ENCODE assay signal across 18 cellular contexts in genomic region chr5:62152394-62153123, GRCh38.
DNase-seq lines count a peak whose midpoint lies in the region; ATAC-seq and TF ChIP-seq lines count a peak whose summit lies in the region.
"Had no signal": no experiment of that assay in that cellular context is flagged by ENCODE, and none has a peak within 500 bp of the region (broad histone marks: within the 10 kb centered on the region; RNA-seq: fewer than 3 reads in every experiment).

No MANE protein-coding gene starts in this region.

- H3K27ac ChIP-seq in dorsolateral prefrontal cortex = peak overlapping the region in 44 of 59 donors; percentile 0 to 79 (median 49)
- no peak overlapping the region for H3K27ac ChIP-seq in MM.1S (ENCODE audit: low read length)
- H3K27ac ChIP-seq: C4-2B, lower lobe of right lung had no signal

- H3K4me1 ChIP-seq in MM.1S (ENCODE audit: low read length) (no peaks in the 10 kb centered on the region), BE2C (no peaks in the 10 kb centered on the region)
- H3K4me1 ChIP-seq: lower lobe of right lung had no signal

- TF ChIP-seq CTCF in dorsolateral prefrontal cortex (IDR thresholded peaks at IDR 0.05 in 54 of 56, conservative IDR thresholded peaks at IDR 0.05 in 2 of 56; ENCODE audit: low read depth in 1 of 56, partially characterized antibody in 56 of 56) (no peak), MM.1S (IDR thresholded peaks at IDR 0.05; ENCODE audit: low read length) (no peak), BE2C (IDR thresholded peaks at IDR 0.05; ENCODE audit: low read depth, low read length) (no peak)

- peaks cover 4% of the 10 kb centered on the region for H3K9me3 Mint-ChIP-seq in stimulated activated effector memory CD8-positive, alpha-beta T cell treated with anti-CD3 and anti-CD28 coated beads, Interleukin-12 subunit alpha, Interleukin-12 subunit beta, amount 100 ng/mL, for 72 hours

- H3K27me3 ChIP-seq in dorsolateral prefrontal cortex (no peaks in the 10 kb centered on the region), MM.1S (replicated peaks; ENCODE audit: insufficient read depth, low read length) (no peaks in the 10 kb centered on the region), BE2C (no peaks in the 10 kb centered on the region)

- H3F3A ChIP-seq in MM.1S (ENCODE audit: insufficient read depth, low read length) = no peaks in the 10 kb centered on the region

- no peak overlapping the region for H3K4me2 ChIP-seq in MM.1S (ENCODE audit: low read depth, low read length)

- no peak overlapping the region for H2AFZ ChIP-seq in MM.1S (ENCODE audit: low read length)

- DNase-seq in LHCN-M2 (ENCODE audit: low read depth) = peak; percentile 81
- DNase-seq in NCI-H2171 treated with DMSO at 0.1 percent for 48 hours (lab: John Stamatoyannopoulos, UW) = peak; percentile 87
- DNase-seq in dorsolateral prefrontal cortex = no peak
- DNase-seq in myocyte (ENCODE audit: low read depth) = peak; percentile 57
- DNase-seq in MM.1S = no peak
- DNase-seq in stimulated activated effector memory CD8-positive, alpha-beta T cell treated with anti-CD3 and anti-CD28 coated beads, Interleukin-12 subunit alpha, Interleukin-12 subunit beta, amount 100 ng/mL, for 72 hours (ENCODE audit: low spot score in 2 of 2) = no peak
- DNase-seq in BE2C = no peak
- DNase-seq: activated CD4-positive, CD25-positive, alpha-beta regulatory T cell; activated CD8-positive, alpha-beta memory T cell treated with anti-CD3 and anti-CD28 coated beads, Interleukin-2, amount 50 U/mL, for 4 hours; lower lobe of right lung; NCI-H1436 treated with DMSO at 0.1 percent for 48 hours; stimulated activated CD4-positive, alpha-beta T cell treated with anti-CD3 and anti-CD28 coated beads, Interleukin-4, amount 100 ng/mL, for 4 hours; T-cell had no signal

- no peaks in the 10 kb centered on the region for H3K36me3 Mint-ChIP-seq in stimulated activated effector memory CD8-positive, alpha-beta T cell treated with anti-CD3 and anti-CD28 coated beads, Interleukin-12 subunit alpha, Interleukin-12 subunit beta, amount 100 ng/mL, for 72 hours
- H3K36me3 Mint-ChIP-seq: stimulated activated memory B cell treated with anti-CD40 and anti-IgM and Interleukin-4, amounts not matched to agents 10 μg/mL and 1 μg/mL and 100 μg/mL, for 72 hours; T-cell had no signal

- ATAC-seq in HG02884 (IDR thresholded peaks at IDR 0.05; ENCODE audit: unreplicated experiment) = no peak
- ATAC-seq in stimulated activated effector memory CD8-positive, alpha-beta T cell treated with anti-CD3 and anti-CD28 coated beads, Interleukin-12 subunit alpha, Interleukin-12 subunit beta, amount 100 ng/mL, for 72 hours = no peak
- ATAC-seq: activated naive CD4-positive, alpha-beta T cell treated with anti-CD3 and anti-CD28 coated beads, Interleukin-2, amount 50 U/mL, for 72 hours; esophagus mucosa; lower lobe of right lung; stimulated activated memory B cell treated with anti-CD40 and anti-IgM and Interleukin-4, amounts not matched to agents 10 μg/mL and 1 μg/mL and 100 μg/mL, for 72 hours; T-cell had no signal

- H3K9me2 ChIP-seq in MM.1S (replicated peaks; ENCODE audit: insufficient read depth, low read length) = no peaks in the 10 kb centered on the region

- H3K4me3 Mint-ChIP-seq in stimulated activated effector memory CD8-positive, alpha-beta T cell treated with anti-CD3 and anti-CD28 coated beads, Interleukin-12 subunit alpha, Interleukin-12 subunit beta, amount 100 ng/mL, for 72 hours = no peak overlapping the region
- H3K4me3 Mint-ChIP-seq: stimulated activated memory B cell treated with anti-CD40 and anti-IgM and Interleukin-4, amounts not matched to agents 10 μg/mL and 1 μg/mL and 100 μg/mL, for 72 hours; T-cell had no signal

- H3K9me3 ChIP-seq in MM.1S (replicated peaks; ENCODE audit: insufficient read depth, low read length) (no peaks in the 10 kb centered on the region), BE2C (no peaks in the 10 kb centered on the region)

- no peak overlapping the region for H3K9ac ChIP-seq in MM.1S (ENCODE audit: low read length)

- H3K27ac Mint-ChIP-seq in stimulated activated effector memory CD8-positive, alpha-beta T cell treated with anti-CD3 and anti-CD28 coated beads, Interleukin-12 subunit alpha, Interleukin-12 subunit beta, amount 100 ng/mL, for 72 hours = no peak overlapping the region
- H3K27ac Mint-ChIP-seq: activated naive CD4-positive, alpha-beta T cell treated with anti-CD3 and anti-CD28 coated beads, Interleukin-2, amount 50 U/mL, for 72 hours; stimulated activated memory B cell treated with anti-CD40 and anti-IgM and Interleukin-4, amounts not matched to agents 10 μg/mL and 1 μg/mL and 100 μg/mL, for 72 hours; T-cell had no signal

- H3K79me2 ChIP-seq in MM.1S (ENCODE audit: low read length) = no peaks in the 10 kb centered on the region

- H3K4me3 ChIP-seq in dorsolateral prefrontal cortex = no peak overlapping the region
- no peak overlapping the region for H3K4me3 ChIP-seq in MM.1S (ENCODE audit: low read length)
- H3K4me3 ChIP-seq in BE2C (ENCODE audit: low read depth, low read length) = no peak overlapping the region
- H3K4me3 ChIP-seq: lower lobe of right lung had no signal

- intact Hi-C loops in dorsolateral prefrontal cortex (cut with DNase I) = loop anchor here in 1 of 2 donors (10.0 kb wide), 1 partner anchor 52 kb away; no protein-coding TSS in a partner anchor

- H3K4me1 Mint-ChIP-seq in stimulated activated effector memory CD8-positive, alpha-beta T cell treated with anti-CD3 and anti-CD28 coated beads, Interleukin-12 subunit alpha, Interleukin-12 subunit beta, amount 100 ng/mL, for 72 hours = no peaks in the 10 kb centered on the region
- H3K4me1 Mint-ChIP-seq: stimulated activated memory B cell treated with anti-CD40 and anti-IgM and Interleukin-4, amounts not matched to agents 10 μg/mL and 1 μg/mL and 100 μg/mL, for 72 hours; T-cell had no signal

- no peaks in the 10 kb centered on the region for H3K36me3 ChIP-seq in MM.1S (replicated peaks; ENCODE audit: insufficient read depth, low read length)
- no peaks in the 10 kb centered on the region for H3K36me3 ChIP-seq in BE2C
- H3K36me3 ChIP-seq: lower lobe of right lung had no signal

- no peaks in the 10 kb centered on the region for H4K20me1 ChIP-seq in MM.1S (ENCODE audit: insufficient read depth, low read length)

Comparison
In these comparisons a context has a peak if more than half of its experiments do, and no peak if none do; other contexts are left out.
1. DNase-seq: peak in LHCN-M2 (single experiment), NCI-H2171 treated with DMSO at 0.1 percent for 48 hours (single experiment) and myocyte (single experiment); none in dorsolateral prefrontal cortex (0 of 10), MM.1S (single experiment), stimulated activated effector memory CD8-positive, alpha-beta T cell treated with anti-CD3 and anti-CD28 coated beads, Interleukin-12 subunit alpha, Interleukin-12 subunit beta, amount 100 ng/mL, for 72 hours (0 of 2) and BE2C (single experiment).